Comparison of ENCODE assay signal across 1 cellular context in genomic region chr2:11354363-11355154, GRCh38.
TF ChIP-seq lines count a peak whose summit lies in the region.

No MANE protein-coding gene starts in this region.

TF ChIP-seq in HepG2, 621 proteins besides CTCF, POLR2A, EP300 and RAD21 (continued from another document and continues in another):
- TF ChIP-seq DMTF1 (CRISPR knock-in tag; IDR thresholded peaks at IDR 0.05) (no peak), ZNF609 (CRISPR knock-in tag; IDR thresholded peaks at IDR 0.05; ENCODE audit: borderline replicate concordance) (peak; percentile 100), ZNF121 (CRISPR knock-in tag; IDR thresholded peaks at IDR 0.05) (peak; percentile 67; the same call in 1 of the 2 replicates), PBX2 (CRISPR knock-in tag; IDR thresholded peaks at IDR 0.05) (no peak; the same call in 1 of the 2 replicates), SMAD3 (CRISPR knock-in tag; IDR thresholded peaks at IDR 0.05) (peak; percentile 98), ZNF552 (CRISPR knock-in tag; IDR thresholded peaks at IDR 0.05; ENCODE audit: borderline replicate concordance) (peak; percentile 92), GABPA (IDR thresholded peaks at IDR 0.05; ENCODE audit: low read depth, low read length) (no peak), GABPA (CRISPR knock-in tag; IDR thresholded peaks at IDR 0.05; ENCODE audit: low read depth) (peak; percentile 76), ZFP90 (CRISPR knock-in tag; IDR thresholded peaks at IDR 0.05; ENCODE audit: borderline replicate concordance) (peak; percentile 85; the same call in 1 of the 2 replicates), KLF13 (CRISPR knock-in tag; IDR thresholded peaks at IDR 0.05) (no peak), ZNF496 (CRISPR knock-in tag; IDR thresholded peaks at IDR 0.05; ENCODE audit: insufficient replicate concordance) (no peak), SRSF1 (optimal IDR thresholded peaks at IDR 0.05; ENCODE audit: low read depth, low read length) (no peak), SETDB1 (CRISPR knock-in tag; IDR thresholded peaks at IDR 0.05; ENCODE audit: borderline replicate concordance) (no peak), DZIP1 (CRISPR knock-in tag; IDR thresholded peaks at IDR 0.05) (no peak), ZNF709 (CRISPR knock-in tag; IDR thresholded peaks at IDR 0.05) (peak; percentile 73; the same call in 1 of the 2 replicates), ZNF280B (CRISPR knock-in tag; IDR thresholded peaks at IDR 0.05; ENCODE audit: borderline replicate concordance) (peak; percentile 33; the same call in 1 of the 2 replicates), IKZF1 (IDR thresholded peaks at IDR 0.05) (no peak), ATRX (CRISPR knock-in tag; IDR thresholded peaks at IDR 0.05; ENCODE audit: borderline replicate concordance) (no peak), MIER3 (CRISPR knock-in tag; IDR thresholded peaks at IDR 0.05; ENCODE audit: borderline replicate concordance) (peak; percentile 100), ZNF768 (CRISPR knock-in tag; IDR thresholded peaks at IDR 0.05) (no peak), RCOR2 (CRISPR knock-in tag; IDR thresholded peaks at IDR 0.05) (peak; percentile 99), ZBTB33 (CRISPR knock-in tag; IDR thresholded peaks at IDR 0.05) (peak; percentile 92), ZNF597 (CRISPR knock-in tag; IDR thresholded peaks at IDR 0.05) (no peak), TRIM24 (CRISPR knock-in tag; IDR thresholded peaks at IDR 0.05) (peak; percentile 86; the same call in 1 of the 2 replicates), WIZ (CRISPR knock-in tag; IDR thresholded peaks at IDR 0.05) (peak; percentile 75; the same call in 1 of the 2 replicates), HDAC2 (CRISPR knock-in tag; IDR thresholded peaks at IDR 0.05) (peak; percentile 100), NCOR1 (IDR thresholded peaks at IDR 0.05; ENCODE audit: borderline replicate concordance, low read length) (peak; percentile 89; the same call in 1 of the 2 replicates), MTF1 (CRISPR knock-in tag; IDR thresholded peaks at IDR 0.05) (no peak), RFXAP (CRISPR knock-in tag; IDR thresholded peaks at IDR 0.05; ENCODE audit: borderline replicate concordance) (peak; percentile 95), ZNF777 (CRISPR knock-in tag; IDR thresholded peaks at IDR 0.05) (peak; percentile 72; the same call in 1 of the 2 replicates), ZKSCAN5 (CRISPR knock-in tag; IDR thresholded peaks at IDR 0.05) (no peak), ISX (CRISPR knock-in tag; conservative IDR thresholded peaks at IDR 0.05) (no peak; the same call in 1 of the 2 replicates), FOXA3 (CRISPR knock-in tag; IDR thresholded peaks at IDR 0.05) (peak; percentile 100), MTERF4 (CRISPR knock-in tag; IDR thresholded peaks at IDR 0.05) (peak; percentile 67; the same call in 1 of the 2 replicates), SSRP1 (CRISPR knock-in tag; IDR thresholded peaks at IDR 0.05) (peak; percentile 90), BRF2 (CRISPR knock-in tag; IDR thresholded peaks at IDR 0.05) (peak; percentile 92), KLF16 (CRISPR knock-in tag; IDR thresholded peaks at IDR 0.05) (peak in 1 of 2 experiments; percentile 99; a peak in 2 of 4 replicates), BRCA1 (CRISPR knock-in tag; IDR thresholded peaks at IDR 0.05) (peak; percentile 94), NR2F2 (IDR thresholded peaks at IDR 0.05; ENCODE audit: borderline replicate concordance, low read depth) (peak; percentile 96), ZNF563 (CRISPR knock-in tag; IDR thresholded peaks at IDR 0.05) (peak; percentile 43; the same call in 1 of the 2 replicates)
